1 cellular context compared by ENCODE assay signal in the genomic region with DNA sequence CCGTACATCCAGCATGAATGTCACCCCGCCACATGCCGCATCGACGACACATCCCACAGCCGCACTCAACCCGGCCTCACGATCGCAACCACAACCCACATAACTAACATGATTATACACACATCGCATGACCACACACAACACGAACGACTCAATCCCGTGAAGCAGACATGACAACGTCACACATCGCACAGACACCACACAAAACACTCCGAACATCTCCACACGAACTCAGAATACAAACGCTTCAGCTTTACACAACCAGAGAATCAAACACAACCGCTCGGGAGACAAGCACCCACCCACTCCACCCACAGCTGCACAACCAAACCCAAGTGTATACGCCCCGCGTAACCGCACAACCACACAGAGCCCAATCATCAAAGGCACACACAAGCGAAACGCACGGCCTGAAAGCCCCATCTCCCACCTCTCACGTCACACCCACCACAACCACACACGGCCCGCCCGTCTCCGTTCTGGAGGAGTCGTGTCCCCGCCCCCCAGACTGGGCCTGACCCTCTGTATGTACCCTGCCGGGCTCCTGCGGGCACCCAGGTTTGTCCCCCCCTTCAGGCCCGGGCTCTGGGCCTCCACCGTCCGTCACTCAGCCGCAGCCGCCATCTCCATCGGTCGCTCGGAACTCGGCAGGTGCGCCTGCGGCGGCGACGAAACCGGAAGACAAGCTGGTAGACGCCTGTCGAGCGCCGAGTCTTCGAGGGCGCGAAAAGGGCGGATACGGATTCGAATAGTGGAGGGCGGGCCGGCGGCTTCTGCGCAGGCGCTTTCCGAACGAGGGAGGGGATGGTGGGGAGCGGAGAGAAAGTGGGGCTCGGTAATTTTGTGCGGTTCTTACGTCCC.
TF ChIP-seq lines count a peak whose summit lies in the region.

A gene (minus strand): TSS at position 646 of the 861 bp plus-strand sequence. CDS start 3,028 bp downstream, outside the sequence.

TF ChIP-seq in HepG2, 621 proteins besides CTCF, POLR2A, EP300 and RAD21 (continued from another document and continues in another):
- TF ChIP-seq, protein P1, sequence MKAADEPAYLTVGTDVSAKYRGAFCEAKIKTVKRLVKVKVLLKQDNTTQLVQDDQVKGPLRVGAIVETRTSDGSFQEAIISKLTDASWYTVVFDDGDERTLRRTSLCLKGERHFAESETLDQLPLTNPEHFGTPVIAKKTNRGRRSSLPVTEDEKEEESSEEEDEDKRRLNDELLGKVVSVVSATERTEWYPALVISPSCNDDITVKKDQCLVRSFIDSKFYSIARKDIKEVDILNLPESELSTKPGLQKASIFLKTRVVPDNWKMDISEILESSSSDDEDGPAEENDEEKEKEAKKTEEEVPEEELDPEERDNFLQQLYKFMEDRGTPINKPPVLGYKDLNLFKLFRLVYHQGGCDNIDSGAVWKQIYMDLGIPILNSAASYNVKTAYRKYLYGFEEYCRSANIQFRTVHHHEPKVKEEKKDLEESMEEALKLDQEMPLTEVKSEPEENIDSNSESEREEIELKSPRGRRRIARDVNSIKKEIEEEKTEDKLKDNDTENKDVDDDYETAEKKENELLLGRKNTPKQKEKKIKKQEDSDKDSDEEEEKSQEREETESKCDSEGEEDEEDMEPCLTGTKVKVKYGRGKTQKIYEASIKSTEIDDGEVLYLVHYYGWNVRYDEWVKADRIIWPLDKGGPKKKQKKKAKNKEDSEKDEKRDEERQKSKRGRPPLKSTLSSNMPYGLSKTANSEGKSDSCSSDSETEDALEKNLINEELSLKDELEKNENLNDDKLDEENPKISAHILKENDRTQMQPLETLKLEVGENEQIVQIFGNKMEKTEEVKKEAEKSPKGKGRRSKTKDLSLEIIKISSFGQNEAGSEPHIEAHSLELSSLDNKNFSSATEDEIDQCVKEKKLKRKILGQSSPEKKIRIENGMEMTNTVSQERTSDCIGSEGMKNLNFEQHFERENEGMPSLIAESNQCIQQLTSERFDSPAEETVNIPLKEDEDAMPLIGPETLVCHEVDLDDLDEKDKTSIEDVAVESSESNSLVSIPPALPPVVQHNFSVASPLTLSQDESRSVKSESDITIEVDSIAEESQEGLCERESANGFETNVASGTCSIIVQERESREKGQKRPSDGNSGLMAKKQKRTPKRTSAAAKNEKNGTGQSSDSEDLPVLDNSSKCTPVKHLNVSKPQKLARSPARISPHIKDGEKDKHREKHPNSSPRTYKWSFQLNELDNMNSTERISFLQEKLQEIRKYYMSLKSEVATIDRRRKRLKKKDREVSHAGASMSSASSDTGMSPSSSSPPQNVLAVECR (CRISPR knock-in tag; IDR thresholded peaks at IDR 0.05; ENCODE audit: borderline replicate concordance), result peak; percentile 96
- TF ChIP-seq HHEX (CRISPR knock-in tag; IDR thresholded peaks at IDR 0.05) (0 out of 2 replicates have a peak, but pooled peaks have one; percentile 23), GATAD2A (CRISPR knock-in tag; IDR thresholded peaks at IDR 0.05) (peak; percentile 74), KDM1A (CRISPR knock-in tag; IDR thresholded peaks at IDR 0.05) (0 out of 2 replicates have a peak, but pooled peaks have one; percentile 44), HDAC1 (CRISPR knock-in tag; IDR thresholded peaks at IDR 0.05) (peak; percentile 99), ZNF839 (CRISPR knock-in tag; IDR thresholded peaks at IDR 0.05; ENCODE audit: borderline replicate concordance) (no peak), CREM (IDR thresholded peaks at IDR 0.05) (peak; percentile 91), CREM (CRISPR knock-in tag; IDR thresholded peaks at IDR 0.05) (peak; percentile 54; the same call in 1 of the 2 replicates), NFRKB (IDR thresholded peaks at IDR 0.05) (no peak), ZNF816 (CRISPR knock-in tag; IDR thresholded peaks at IDR 0.05; ENCODE audit: borderline replicate concordance) (peak; percentile 93; the same call in 1 of the 2 replicates), SALL2 (CRISPR knock-in tag; IDR thresholded peaks at IDR 0.05) (peak; percentile 92), SMARCE1 (IDR thresholded peaks at IDR 0.05; ENCODE audit: borderline replicate concordance) (no peak), BORCS8-MEF2B (CRISPR knock-in tag; IDR thresholded peaks at IDR 0.05) (peak; percentile 98), AHR (CRISPR knock-in tag; IDR thresholded peaks at IDR 0.05) (no peak), ZNF431 (CRISPR knock-in tag; IDR thresholded peaks at IDR 0.05; ENCODE audit: borderline replicate concordance, low read depth) (peak; percentile 83), EED (CRISPR knock-in tag; IDR thresholded peaks at IDR 0.05) (no peak; the same call in 1 of the 2 replicates), ZSCAN12 (CRISPR knock-in tag; IDR thresholded peaks at IDR 0.05) (0 out of 2 replicates have a peak, but pooled peaks have one; percentile 39), EHMT2 (IDR thresholded peaks at IDR 0.05; ENCODE audit: borderline replicate concordance, low read depth, low read length) (no peak), SMYD3 (CRISPR knock-in tag; IDR thresholded peaks at IDR 0.05) (peak; percentile 74; the same call in 1 of the 2 replicates), SMAD1 (CRISPR knock-in tag; IDR thresholded peaks at IDR 0.05; ENCODE audit: borderline replicate concordance, low read depth) (peak; percentile 78; the same call in 1 of the 2 replicates), NCOA1 (CRISPR knock-in tag; IDR thresholded peaks at IDR 0.05) (no peak), ZBTB3 (CRISPR knock-in tag; IDR thresholded peaks at IDR 0.05; ENCODE audit: borderline replicate concordance, low read depth) (peak; percentile 89), SKI (IDR thresholded peaks at IDR 0.05; ENCODE audit: partially characterized antibody) (no peak), CHD2 (IDR thresholded peaks at IDR 0.05; ENCODE audit: low read depth, low read length) (0 out of 2 replicates have a peak, but pooled peaks have one; percentile 16), ZNF883 (CRISPR knock-in tag; IDR thresholded peaks at IDR 0.05; ENCODE audit: not compliant biosample characterization) (peak; percentile 54), ZFY (CRISPR knock-in tag; IDR thresholded peaks at IDR 0.05) (peak; percentile 96), ZNF563 (CRISPR knock-in tag; IDR thresholded peaks at IDR 0.05) (peak; percentile 88)
- TF ChIP-seq, protein P2, sequence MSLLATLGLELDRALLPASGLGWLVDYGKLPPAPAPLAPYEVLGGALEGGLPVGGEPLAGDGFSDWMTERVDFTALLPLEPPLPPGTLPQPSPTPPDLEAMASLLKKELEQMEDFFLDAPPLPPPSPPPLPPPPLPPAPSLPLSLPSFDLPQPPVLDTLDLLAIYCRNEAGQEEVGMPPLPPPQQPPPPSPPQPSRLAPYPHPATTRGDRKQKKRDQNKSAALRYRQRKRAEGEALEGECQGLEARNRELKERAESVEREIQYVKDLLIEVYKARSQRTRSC (CRISPR knock-in tag; IDR thresholded peaks at IDR 0.05; ENCODE audit: low read depth), result no peak
- TF ChIP-seq, protein P3, sequence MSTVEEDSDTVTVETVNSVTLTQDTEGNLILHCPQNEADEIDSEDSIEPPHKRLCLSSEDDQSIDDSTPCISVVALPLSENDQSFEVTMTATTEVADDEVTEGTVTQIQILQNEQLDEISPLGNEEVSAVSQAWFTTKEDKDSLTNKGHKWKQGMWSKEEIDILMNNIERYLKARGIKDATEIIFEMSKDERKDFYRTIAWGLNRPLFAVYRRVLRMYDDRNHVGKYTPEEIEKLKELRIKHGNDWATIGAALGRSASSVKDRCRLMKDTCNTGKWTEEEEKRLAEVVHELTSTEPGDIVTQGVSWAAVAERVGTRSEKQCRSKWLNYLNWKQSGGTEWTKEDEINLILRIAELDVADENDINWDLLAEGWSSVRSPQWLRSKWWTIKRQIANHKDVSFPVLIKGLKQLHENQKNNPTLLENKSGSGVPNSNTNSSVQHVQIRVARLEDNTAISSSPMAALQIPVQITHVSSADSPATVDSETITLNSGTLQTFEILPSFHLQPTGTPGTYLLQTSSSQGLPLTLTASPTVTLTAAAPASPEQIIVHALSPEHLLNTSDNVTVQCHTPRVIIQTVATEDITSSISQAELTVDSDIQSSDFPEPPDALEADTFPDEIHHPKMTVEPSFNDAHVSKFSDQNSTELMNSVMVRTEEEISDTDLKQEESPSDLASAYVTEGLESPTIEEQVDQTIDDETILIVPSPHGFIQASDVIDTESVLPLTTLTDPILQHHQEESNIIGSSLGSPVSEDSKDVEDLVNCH (CRISPR knock-in tag; IDR thresholded peaks at IDR 0.05), result no peak
- TF ChIP-seq, protein P4, sequence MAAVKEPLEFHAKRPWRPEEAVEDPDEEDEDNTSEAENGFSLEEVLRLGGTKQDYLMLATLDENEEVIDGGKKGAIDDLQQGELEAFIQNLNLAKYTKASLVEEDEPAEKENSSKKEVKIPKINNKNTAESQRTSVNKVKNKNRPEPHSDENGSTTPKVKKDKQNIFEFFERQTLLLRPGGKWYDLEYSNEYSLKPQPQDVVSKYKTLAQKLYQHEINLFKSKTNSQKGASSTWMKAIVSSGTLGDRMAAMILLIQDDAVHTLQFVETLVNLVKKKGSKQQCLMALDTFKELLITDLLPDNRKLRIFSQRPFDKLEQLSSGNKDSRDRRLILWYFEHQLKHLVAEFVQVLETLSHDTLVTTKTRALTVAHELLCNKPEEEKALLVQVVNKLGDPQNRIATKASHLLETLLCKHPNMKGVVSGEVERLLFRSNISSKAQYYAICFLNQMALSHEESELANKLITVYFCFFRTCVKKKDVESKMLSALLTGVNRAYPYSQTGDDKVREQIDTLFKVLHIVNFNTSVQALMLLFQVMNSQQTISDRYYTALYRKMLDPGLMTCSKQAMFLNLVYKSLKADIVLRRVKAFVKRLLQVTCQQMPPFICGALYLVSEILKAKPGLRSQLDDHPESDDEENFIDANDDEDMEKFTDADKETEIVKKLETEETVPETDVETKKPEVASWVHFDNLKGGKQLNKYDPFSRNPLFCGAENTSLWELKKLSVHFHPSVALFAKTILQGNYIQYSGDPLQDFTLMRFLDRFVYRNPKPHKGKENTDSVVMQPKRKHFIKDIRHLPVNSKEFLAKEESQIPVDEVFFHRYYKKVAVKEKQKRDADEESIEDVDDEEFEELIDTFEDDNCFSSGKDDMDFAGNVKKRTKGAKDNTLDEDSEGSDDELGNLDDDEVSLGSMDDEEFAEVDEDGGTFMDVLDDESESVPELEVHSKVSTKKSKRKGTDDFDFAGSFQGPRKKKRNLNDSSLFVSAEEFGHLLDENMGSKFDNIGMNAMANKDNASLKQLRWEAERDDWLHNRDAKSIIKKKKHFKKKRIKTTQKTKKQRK (IDR thresholded peaks at IDR 0.05; ENCODE audit: low read length), result no peak
- TF ChIP-seq, protein P5, sequence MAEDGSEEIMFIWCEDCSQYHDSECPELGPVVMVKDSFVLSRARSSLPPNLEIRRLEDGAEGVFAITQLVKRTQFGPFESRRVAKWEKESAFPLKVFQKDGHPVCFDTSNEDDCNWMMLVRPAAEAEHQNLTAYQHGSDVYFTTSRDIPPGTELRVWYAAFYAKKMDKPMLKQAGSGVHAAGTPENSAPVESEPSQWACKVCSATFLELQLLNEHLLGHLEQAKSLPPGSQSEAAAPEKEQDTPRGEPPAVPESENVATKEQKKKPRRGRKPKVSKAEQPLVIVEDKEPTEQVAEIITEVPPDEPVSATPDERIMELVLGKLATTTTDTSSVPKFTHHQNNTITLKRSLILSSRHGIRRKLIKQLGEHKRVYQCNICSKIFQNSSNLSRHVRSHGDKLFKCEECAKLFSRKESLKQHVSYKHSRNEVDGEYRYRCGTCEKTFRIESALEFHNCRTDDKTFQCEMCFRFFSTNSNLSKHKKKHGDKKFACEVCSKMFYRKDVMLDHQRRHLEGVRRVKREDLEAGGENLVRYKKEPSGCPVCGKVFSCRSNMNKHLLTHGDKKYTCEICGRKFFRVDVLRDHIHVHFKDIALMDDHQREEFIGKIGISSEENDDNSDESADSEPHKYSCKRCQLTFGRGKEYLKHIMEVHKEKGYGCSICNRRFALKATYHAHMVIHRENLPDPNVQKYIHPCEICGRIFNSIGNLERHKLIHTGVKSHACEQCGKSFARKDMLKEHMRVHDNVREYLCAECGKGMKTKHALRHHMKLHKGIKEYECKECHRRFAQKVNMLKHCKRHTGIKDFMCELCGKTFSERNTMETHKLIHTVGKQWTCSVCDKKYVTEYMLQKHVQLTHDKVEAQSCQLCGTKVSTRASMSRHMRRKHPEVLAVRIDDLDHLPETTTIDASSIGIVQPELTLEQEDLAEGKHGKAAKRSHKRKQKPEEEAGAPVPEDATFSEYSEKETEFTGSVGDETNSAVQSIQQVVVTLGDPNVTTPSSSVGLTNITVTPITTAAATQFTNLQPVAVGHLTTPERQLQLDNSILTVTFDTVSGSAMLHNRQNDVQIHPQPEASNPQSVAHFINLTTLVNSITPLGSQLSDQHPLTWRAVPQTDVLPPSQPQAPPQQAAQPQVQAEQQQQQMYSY (CRISPR knock-in tag; IDR thresholded peaks at IDR 0.05), result no peak
- TF ChIP-seq, protein P6, sequence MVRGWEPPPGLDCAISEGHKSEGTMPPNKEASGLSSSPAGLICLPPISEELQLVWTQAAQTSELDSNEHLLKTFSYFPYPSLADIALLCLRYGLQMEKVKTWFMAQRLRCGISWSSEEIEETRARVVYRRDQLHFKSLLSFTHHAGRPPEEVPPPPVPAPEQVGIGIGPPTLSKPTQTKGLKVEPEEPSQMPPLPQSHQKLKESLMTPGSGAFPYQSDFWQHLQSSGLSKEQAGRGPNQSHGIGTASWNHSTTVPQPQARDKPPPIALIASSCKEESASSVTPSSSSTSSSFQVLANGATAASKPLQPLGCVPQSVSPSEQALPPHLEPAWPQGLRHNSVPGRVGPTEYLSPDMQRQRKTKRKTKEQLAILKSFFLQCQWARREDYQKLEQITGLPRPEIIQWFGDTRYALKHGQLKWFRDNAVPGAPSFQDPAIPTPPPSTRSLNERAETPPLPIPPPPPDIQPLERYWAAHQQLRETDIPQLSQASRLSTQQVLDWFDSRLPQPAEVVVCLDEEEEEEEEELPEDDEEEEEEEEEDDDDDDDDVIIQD (CRISPR knock-in tag; IDR thresholded peaks at IDR 0.05; ENCODE audit: low read depth), result peak; percentile 77
- TF ChIP-seq, protein P7, sequence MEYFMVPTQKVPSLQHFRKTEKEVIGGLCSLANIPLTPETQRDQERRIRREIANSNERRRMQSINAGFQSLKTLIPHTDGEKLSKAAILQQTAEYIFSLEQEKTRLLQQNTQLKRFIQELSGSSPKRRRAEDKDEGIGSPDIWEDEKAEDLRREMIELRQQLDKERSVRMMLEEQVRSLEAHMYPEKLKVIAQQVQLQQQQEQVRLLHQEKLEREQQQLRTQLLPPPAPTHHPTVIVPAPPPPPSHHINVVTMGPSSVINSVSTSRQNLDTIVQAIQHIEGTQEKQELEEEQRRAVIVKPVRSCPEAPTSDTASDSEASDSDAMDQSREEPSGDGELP (IDR thresholded peaks at IDR 0.05; ENCODE audit: borderline replicate concordance, low read depth), result peak; percentile 67; the same call in 1 of the 2 replicates
- TF ChIP-seq, protein P8, sequence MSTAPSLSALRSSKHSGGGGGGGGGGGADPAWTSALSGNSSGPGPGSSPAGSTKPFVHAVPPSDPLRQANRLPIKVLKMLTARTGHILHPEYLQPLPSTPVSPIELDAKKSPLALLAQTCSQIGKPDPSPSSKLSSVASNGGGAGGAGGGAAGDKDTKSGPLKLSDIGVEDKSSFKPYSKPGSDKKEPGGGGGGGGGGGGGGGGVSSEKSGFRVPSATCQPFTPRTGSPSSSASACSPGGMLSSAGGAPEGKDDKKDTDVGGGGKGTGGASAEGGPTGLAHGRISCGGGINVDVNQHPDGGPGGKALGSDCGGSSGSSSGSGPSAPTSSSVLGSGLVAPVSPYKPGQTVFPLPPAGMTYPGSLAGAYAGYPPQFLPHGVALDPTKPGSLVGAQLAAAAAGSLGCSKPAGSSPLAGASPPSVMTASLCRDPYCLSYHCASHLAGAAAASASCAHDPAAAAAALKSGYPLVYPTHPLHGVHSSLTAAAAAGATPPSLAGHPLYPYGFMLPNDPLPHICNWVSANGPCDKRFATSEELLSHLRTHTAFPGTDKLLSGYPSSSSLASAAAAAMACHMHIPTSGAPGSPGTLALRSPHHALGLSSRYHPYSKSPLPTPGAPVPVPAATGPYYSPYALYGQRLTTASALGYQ (CRISPR knock-in tag; IDR thresholded peaks at IDR 0.05), result peak; percentile 75; the same call in 1 of the 2 replicates
